In genomic region chr7:12685550-12685949, GRCh38 we compare ENCODE assay signal across 9 cellular contexts. TPM values are rescaled to one million over a fixed set of nuclear protein-coding genes. Genes with fewer than 3 reads are reported as not detected.
A peak's percentile ranks its signal among the peaks of the same experiment; 100 is the strongest.
DNase-seq lines count a peak whose midpoint lies in the region; ATAC-seq and TF ChIP-seq lines count a peak whose summit lies in the region.
"Had no signal": no experiment of that assay in that cellular context is flagged by ENCODE, and none has a peak within 500 bp of the region (broad histone marks: within the 10 kb centered on the region; RNA-seq: fewer than 3 reads in every experiment).

No MANE protein-coding gene starts in this region.

- no peak for TF ChIP-seq POLR2A in spleen (IDR thresholded peaks at IDR 0.05)

- H3K36me3 Mint-ChIP-seq in activated naive CD4-positive, alpha-beta T cell treated with anti-CD3 and anti-CD28 coated beads, Interleukin-2, amount 50 U/mL, for 24 hours: peaks cover 2% of the 10 kb centered on the region

- H3K9me3 ChIP-seq in right atrium auricular region: no peaks in the 10 kb centered on the region
- H3K9me3 ChIP-seq in spleen: no peaks in the 10 kb centered on the region

- peaks cover 33% of the 10 kb centered on the region for H3K4me1 Mint-ChIP-seq in activated naive CD4-positive, alpha-beta T cell treated with anti-CD3 and anti-CD28 coated beads, Interleukin-2, amount 50 U/mL, for 24 hours

- H3K4me3 ChIP-seq in right atrium auricular region (peak overlapping the region in 1 of 2 donors; percentile 93), spleen (peak overlapping the region in 2 of 8 donors; percentile 91 to 96)
- H3K4me3 ChIP-seq: BLaER1 treated with 17β-estradiol and CSF1 and Interleukin-3, amounts not matched to agents 10 nM and 100 nM had no signal

- no peak for ATAC-seq in HG02588 (IDR thresholded peaks at IDR 0.05; ENCODE audit: unreplicated experiment)
- no peak for ATAC-seq in GM21619 (IDR thresholded peaks at IDR 0.05; ENCODE audit: unreplicated experiment)

- H3K27me3 ChIP-seq in right atrium auricular region: no peaks in the 10 kb centered on the region
- no peaks in the 10 kb centered on the region for H3K27me3 ChIP-seq in spleen (replicated peaks in 1 of 7)
- H3K27me3 ChIP-seq: BLaER1 treated with 17β-estradiol and CSF1 and Interleukin-3, amounts not matched to agents 10 nM and 100 nM had no signal

- peak; percentile 17 to 61 for TF ChIP-seq CTCF in right atrium auricular region (IDR thresholded peaks at IDR 0.05)
- peak in 7 of 11 experiments; percentile 19 to 42 (median 27) for TF ChIP-seq CTCF in spleen (IDR thresholded peaks at IDR 0.05 in 8 of 11, conservative IDR thresholded peaks at IDR 0.05 in 3 of 11)

- peak overlapping the region; percentile 85 for H3K27ac Mint-ChIP-seq in activated naive CD4-positive, alpha-beta T cell treated with anti-CD3 and anti-CD28 coated beads, Interleukin-2, amount 50 U/mL, for 24 hours

- H3K4me3 Mint-ChIP-seq in activated naive CD4-positive, alpha-beta T cell treated with anti-CD3 and anti-CD28 coated beads, Interleukin-2, amount 50 U/mL, for 24 hours: peak overlapping the region; percentile 79

- no peaks in the 10 kb centered on the region for H3K27me3 Mint-ChIP-seq in activated naive CD4-positive, alpha-beta T cell treated with anti-CD3 and anti-CD28 coated beads, Interleukin-2, amount 50 U/mL, for 24 hours

- no peaks in the 10 kb centered on the region for H3K9me3 Mint-ChIP-seq in activated naive CD4-positive, alpha-beta T cell treated with anti-CD3 and anti-CD28 coated beads, Interleukin-2, amount 50 U/mL, for 24 hours

- intact Hi-C loops in spleen (cut with DNase I; ENCODE audit: low total_unique reads): no loop called here

- H3K4me1 ChIP-seq in right atrium auricular region (peaks cover 0 to 12% of the 10 kb centered on the region in 2 donors), spleen (peaks cover 4 to 52% (median 20%) of the 10 kb centered on the region in 6 donors)

- peak; percentile 7 for DNase-seq in NCI-H1436 (lab: John Stamatoyannopoulos, UW)
- DNase-seq in NCI-H1436 treated with DMSO at 0.1 percent for 48 hours (lab: John Stamatoyannopoulos, UW): no peak
- peak; percentile 59 for DNase-seq in NOMO-1 treated with dmso at 0.1 percent for 144 hours (lab: John Stamatoyannopoulos, UW; ENCODE audit: unreplicated experiment)
- peak; percentile 64 for DNase-seq in right atrium auricular region (ENCODE audit: low spot score)
- DNase-seq in spleen: no peak

- 73 to 83% (median 78%) methylated on average over 13 of the region's 13 CpGs for WGBS in spleen, 5 donors

- H3K36me3 ChIP-seq in right atrium auricular region (no peaks in the 10 kb centered on the region), spleen (no peaks in the 10 kb centered on the region)
- H3K36me3 ChIP-seq: BLaER1 treated with 17β-estradiol and CSF1 and Interleukin-3, amounts not matched to agents 10 nM and 100 nM had no signal

- H3K27ac ChIP-seq in right atrium auricular region (peak overlapping the region in 1 of 2 donors; percentile 87), spleen (peak overlapping the region in 7 of 8 donors; percentile 90 to 95 (median 94))
- H3K27ac ChIP-seq: BLaER1 treated with 17β-estradiol and CSF1 and Interleukin-3, amounts not matched to agents 10 nM and 100 nM had no signal

RNA-seq across cellular contexts. Expression of gene ARL4A, which starts 1.9 kb away (rescaled TPM):
- total RNA-seq in right atrium auricular region: 10 to 100 TPM; 13.3 to 25.0 TPM
- 10 to 100 TPM; 15.8 to 40.9 (median 31.9) TPM for total RNA-seq in spleen
- 10 to 100 TPM; 12.9 to 25.3 (median 15.8) TPM for polyA plus RNA-seq in spleen

Comparison
In these comparisons a context has a peak if more than half of its experiments do, and no peak if none do; other contexts are left out.
1. DNase-seq: peak in NCI-H1436 (single experiment), NOMO-1 treated with dmso at 0.1 percent for 144 hours (single experiment) and right atrium auricular region (single experiment); none in NCI-H1436 treated with DMSO at 0.1 percent for 48 hours (single experiment) and spleen (single experiment).